Comparison of ENCODE assay signal across 2 cellular contexts in the genomic region with DNA sequence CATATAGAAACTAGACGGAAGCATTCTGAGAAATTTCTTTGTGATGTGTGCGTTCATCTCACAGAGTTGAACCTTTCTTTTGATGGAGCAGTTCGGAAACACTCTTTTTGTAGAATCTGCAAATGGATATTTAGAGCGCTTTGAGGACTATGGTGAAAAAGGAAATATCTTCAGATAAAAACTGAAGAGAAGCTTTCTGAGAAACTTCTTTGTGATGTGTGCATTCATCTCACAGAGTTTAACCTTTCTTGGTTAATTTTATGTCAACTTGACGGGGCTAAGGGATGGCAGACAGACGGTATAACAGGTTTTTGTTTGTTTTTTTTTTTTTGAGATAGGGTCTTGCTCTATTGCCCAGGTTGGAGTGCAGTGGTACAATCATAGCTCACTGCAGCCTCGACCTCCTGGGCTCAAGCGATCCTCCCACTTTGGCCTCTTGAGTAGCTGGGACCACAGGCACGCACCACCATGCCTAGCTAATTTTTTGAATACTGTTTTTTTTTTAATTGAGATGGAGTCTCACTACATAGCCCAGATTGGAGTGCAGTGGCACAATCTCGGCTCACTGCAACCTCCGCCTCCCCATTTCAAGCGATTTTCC.
A peak's percentile ranks its signal among the peaks of the same experiment; 100 is the strongest.
TF ChIP-seq lines count a peak whose summit lies in the region.

No MANE protein-coding gene starts in this region.

TF ChIP-seq in HCT116, 20 proteins besides CTCF, POLR2A, EP300 and RAD21:
- peak; percentile 71; the same call in 1 of the 2 replicates for TF ChIP-seq CBX3 (IDR thresholded peaks at IDR 0.05; ENCODE audit: low read depth)

TF ChIP-seq in K562, 482 proteins besides CTCF, POLR2A, EP300 and RAD21:
- TF ChIP-seq ZNF121 (CRISPR knock-in tag; conservative IDR thresholded peaks at IDR 0.05) (peak; percentile 81), CBX3 (IDR thresholded peaks at IDR 0.05; ENCODE audit: borderline replicate concordance in 1 of 2, low read length in 2 of 2) (0 out of 3 replicates have a peak, but pooled peaks of 1 of the 2 experiments have one; percentile 19), TRIM24 (IDR thresholded peaks at IDR 0.05) (0 out of 4 replicates have a peak, but pooled peaks of 1 of the 2 experiments have one; percentile 21), TRIM28 (IDR thresholded peaks at IDR 0.05) (peak; percentile 74; the same call in 1 of the 2 replicates)
